9 cellular contexts compared by ENCODE assay signal in genomic region chr18:76588591-76589303, GRCh38.
DNase-seq lines count a peak whose midpoint lies in the region; ATAC-seq and TF ChIP-seq lines count a peak whose summit lies in the region.
"Had no signal": no experiment of that assay in that cellular context is flagged by ENCODE, and none has a peak within 500 bp of the region (broad histone marks: within the 10 kb centered on the region; RNA-seq: fewer than 3 reads in every experiment).

No MANE protein-coding gene starts in this region.

- no peaks in the 10 kb centered on the region for H3K36me3 Mint-ChIP-seq in nephron (ENCODE audit: low read depth)
- no peaks in the 10 kb centered on the region for H3K36me3 Mint-ChIP-seq in activated CD4-positive, alpha-beta memory T cell treated with anti-CD3 and anti-CD28 coated beads, Interleukin-2, amount 10 ng/mL, durations not matched to agents 7 days and 5 days (ENCODE audit: low read depth)

- CTCF ChIA-PET in AG04449 (lab: Yijun Ruan, JAX): interaction anchor here (1.1 kb wide), 1 partner anchor 244 kb away, joined by 3 read pairs; no protein-coding TSS in a partner anchor
- CTCF ChIA-PET in activated CD4-positive, alpha-beta memory T cell treated with anti-CD3 and anti-CD28 coated beads, Interleukin-2, amount 10 ng/mL, durations not matched to agents 7 days and 5 days (lab: Charles Lee): no interaction called here

- DNase-seq in AG04449 (ENCODE audit: low read depth, low spot score) (no peak), NCI-H146 treated with DMSO at 0.1 percent for 48 hours (lab: John Stamatoyannopoulos, UW; ENCODE audit: unreplicated experiment) (peak; percentile 14), epithelial cell of proximal tubule (ENCODE audit: low read depth) (no peak), midbrain (lab: John Stamatoyannopoulos, UW) (no peak)
- DNase-seq in activated CD4-positive, alpha-beta memory T cell treated with anti-CD3 and anti-CD28 coated beads, Interleukin-2, amount 10 ng/mL, durations not matched to agents 7 days and 5 days: no peak
- DNase-seq: DMS79 treated with DMSO at 0.1 percent for 48 hours had no signal

- ATAC-seq in HG02884 (IDR thresholded peaks at IDR 0.05; ENCODE audit: unreplicated experiment): no peak
- no peak for ATAC-seq in HG03521 (IDR thresholded peaks at IDR 0.05; ENCODE audit: unreplicated experiment)

- H3K4me3 Mint-ChIP-seq in nephron: peak overlapping the region; percentile 74 to 83 (median 80)
- H3K4me3 Mint-ChIP-seq in activated CD4-positive, alpha-beta memory T cell treated with anti-CD3 and anti-CD28 coated beads, Interleukin-2, amount 10 ng/mL, durations not matched to agents 7 days and 5 days: no peak overlapping the region

- peaks cover 7% of the 10 kb centered on the region for H3K27me3 Mint-ChIP-seq in nephron (ENCODE audit: low read depth)
- peaks cover 20% of the 10 kb centered on the region for H3K27me3 Mint-ChIP-seq in activated CD4-positive, alpha-beta memory T cell treated with anti-CD3 and anti-CD28 coated beads, Interleukin-2, amount 10 ng/mL, durations not matched to agents 7 days and 5 days

- H3K9me3 Mint-ChIP-seq in nephron: no peaks in the 10 kb centered on the region
- H3K9me3 Mint-ChIP-seq in activated CD4-positive, alpha-beta memory T cell treated with anti-CD3 and anti-CD28 coated beads, Interleukin-2, amount 10 ng/mL, durations not matched to agents 7 days and 5 days: no peaks in the 10 kb centered on the region

- POLR2A ChIA-PET in AG04449 (lab: Yijun Ruan, JAX): no interaction called here
- POLR2A ChIA-PET in activated CD4-positive, alpha-beta memory T cell treated with anti-CD3 and anti-CD28 coated beads, Interleukin-2, amount 10 ng/mL, durations not matched to agents 7 days and 5 days (lab: Charles Lee): no interaction called here

- peak overlapping the region; percentile 87 to 96 (median 95) for H3K27ac Mint-ChIP-seq in nephron
- H3K27ac Mint-ChIP-seq in activated CD4-positive, alpha-beta memory T cell treated with anti-CD3 and anti-CD28 coated beads, Interleukin-2, amount 10 ng/mL, durations not matched to agents 7 days and 5 days: no peak overlapping the region

- TF ChIP-seq CTCF in AG04449 (IDR thresholded peaks at IDR 0.05; ENCODE audit: insufficient read depth, low read length, missing control alignments): no peak
- TF ChIP-seq CTCF in epithelial cell of proximal tubule (conservative IDR thresholded peaks at IDR 0.05; ENCODE audit: low read depth, low read length): no peak
- no peak for TF ChIP-seq CTCF in nephron (IDR thresholded peaks at IDR 0.05; ENCODE audit: unreplicated experiment in 3 of 3)

- H3K4me3 ChIP-seq in AG04449 (ENCODE audit: low read depth, low read length) (peak overlapping the region; percentile 10; the same call in 1 of the 2 replicates), epithelial cell of proximal tubule (ENCODE audit: low read depth, low read length) (peak overlapping the region; percentile 40)

- peaks cover 38% of the 10 kb centered on the region for H3K4me1 Mint-ChIP-seq in nephron
- H3K4me1 Mint-ChIP-seq in activated CD4-positive, alpha-beta memory T cell treated with anti-CD3 and anti-CD28 coated beads, Interleukin-2, amount 10 ng/mL, durations not matched to agents 7 days and 5 days: peaks cover 4% of the 10 kb centered on the region
